26 cellular contexts compared by ENCODE assay signal in genomic region chr20:58251348-58251978, GRCh38. TPM values are rescaled to one million over a fixed set of nuclear protein-coding genes. Genes with fewer than 3 reads are reported as not detected.
DNase-seq lines count a peak whose midpoint lies in the region; TF ChIP-seq lines count a peak whose summit lies in the region.
"Had no signal": no experiment of that assay in that cellular context is flagged by ENCODE, and none has a peak within 500 bp of the region (broad histone marks: within the 10 kb centered on the region; RNA-seq: fewer than 3 reads in every experiment).

No MANE protein-coding gene starts in this region.

- DNase-seq in Calu3: no peak
- DNase-seq in NB4 (ENCODE audit: low read depth): peak; percentile 46
- DNase-seq in esophagus muscularis mucosa (ENCODE audit: extremely low spot score): peak; percentile 47
- DNase-seq in inferior parietal cortex (ENCODE audit: extremely low spot score): no peak
- no peak for DNase-seq in CD14-positive monocyte (ENCODE audit: low spot score)
- DNase-seq in activated naive CD4-positive, alpha-beta T cell treated with anti-CD3 and anti-CD28 coated beads, Interleukin-2, amount 50 U/mL, for 16 hours: no peak
- DNase-seq: aorta, dorsolateral prefrontal cortex, heart left ventricle, KG1, left lung, midbrain, NCI-H1694 treated with DMSO at 0.1 percent for 48 hours, NCI-H526 treated with DMSO at 0.1 percent for 48 hours, right cardiac atrium, stomach, tibial artery had no signal

- no peaks in the 10 kb centered on the region for H3K27me3 Mint-ChIP-seq in Calu3 (ENCODE audit: unreplicated experiment)
- peaks cover 0 to 1% (median 0%) of the 10 kb centered on the region in 3 donors for H3K27me3 Mint-ChIP-seq in CD14-positive monocyte (ENCODE audit: low read depth in 3 of 3)
- H3K27me3 Mint-ChIP-seq: activated naive CD8-positive, alpha-beta T cell; central memory CD8-positive, alpha-beta T cell had no signal

- H3K4me1 ChIP-seq in esophagus muscularis mucosa (no peaks in the 10 kb centered on the region), neutrophil (ENCODE audit: control insufficient read depth in 1 of 2, insufficient read depth in 1 of 2, low read depth in 1 of 2, low read length in 1 of 2) (peaks cover 2 to 5% of the 10 kb centered on the region in 2 experiments)
- H3K4me1 ChIP-seq: stomach, tibial artery had no signal

- CTCF ChIA-PET in Calu3 (lab: Charles Lee): no interaction called here

- H3K9me3 ChIP-seq in esophagus muscularis mucosa: no peaks in the 10 kb centered on the region
- H3K9me3 ChIP-seq in neutrophil: no peaks in the 10 kb centered on the region
- H3K9me3 ChIP-seq: left lung, stomach, tibial artery had no signal

- H3K27me3 ChIP-seq in esophagus muscularis mucosa (no peaks in the 10 kb centered on the region), neutrophil (no peaks in the 10 kb centered on the region)
- H3K27me3 ChIP-seq: dorsolateral prefrontal cortex, heart left ventricle, left lung, stomach, tibial artery had no signal

- TSS peak; percentile 14 for BruUV-seq in Calu3 (replicated peaks; lab: Mats Ljungman, UMichigan)

- H3K4me1 Mint-ChIP-seq in Calu3 (ENCODE audit: low read depth, unreplicated experiment): peaks cover 29% of the 10 kb centered on the region
- peaks cover 13% of the 10 kb centered on the region for H3K4me1 Mint-ChIP-seq in CD14-positive monocyte
- H3K4me1 Mint-ChIP-seq: central memory CD8-positive, alpha-beta T cell; nephron had no signal

- H3K27ac Mint-ChIP-seq in Calu3 (ENCODE audit: unreplicated experiment): peak overlapping the region; percentile 76
- peak overlapping the region in 3 of 7 donors; percentile 20 to 93 (median 67) for H3K27ac Mint-ChIP-seq in CD14-positive monocyte
- H3K27ac Mint-ChIP-seq: activated naive CD8-positive, alpha-beta T cell; GM23338; nephron; T-helper 2 cell treated with Interferon-gamma antibody and Interleukin-4, amounts not matched to agents 5 μg/mL and 100 μg/mL, for 36 hours had no signal

- no peak for TF ChIP-seq CTCF in Calu3 (IDR thresholded peaks at IDR 0.05; ENCODE audit: unreplicated experiment)
- no peak for TF ChIP-seq CTCF in NB4 (IDR thresholded peaks at IDR 0.05; ENCODE audit: low read depth, low read length)
- TF ChIP-seq CTCF in esophagus muscularis mucosa (IDR thresholded peaks at IDR 0.05): no peak
- TF ChIP-seq CTCF in neutrophil (IDR thresholded peaks at IDR 0.05): no peak
- no peak for TF ChIP-seq CTCF in CD14-positive monocyte (IDR thresholded peaks at IDR 0.05)

- H3K4me3 ChIP-seq in NB4 (ENCODE audit: low read depth, low read length) (no peak overlapping the region), esophagus muscularis mucosa (no peak overlapping the region), neutrophil (ENCODE audit: low read depth in 1 of 2, low read length in 1 of 2) (no peak overlapping the region)
- H3K4me3 ChIP-seq: dorsolateral prefrontal cortex, GM23338, heart left ventricle, left lung, SK-N-MC, stomach, tibial artery had no signal

- no peaks in the 10 kb centered on the region for H3K9me3 Mint-ChIP-seq in Calu3 (ENCODE audit: low read depth, unreplicated experiment)
- H3K9me3 Mint-ChIP-seq in CD14-positive monocyte: peaks cover 0 to 5% (median 2%) of the 10 kb centered on the region in 7 donors
- H3K9me3 Mint-ChIP-seq: central memory CD8-positive, alpha-beta T cell; GM23338 had no signal

- peaks cover 27% of the 10 kb centered on the region for H3K36me3 Mint-ChIP-seq in Calu3 (ENCODE audit: insufficient read depth, unreplicated experiment)
- H3K36me3 Mint-ChIP-seq in CD14-positive monocyte: peaks cover 48 to 54% of the 10 kb centered on the region in 2 donors

- peaks cover 11 to 41% (median 30%) of the 10 kb centered on the region in 4 donors for H3K36me3 ChIP-seq in esophagus muscularis mucosa
- peaks cover 45% of the 10 kb centered on the region for H3K36me3 ChIP-seq in neutrophil

- 87% methylated on average over 8 of the region's 8 CpGs for WGBS in esophagus muscularis mucosa

- no peak for TF ChIP-seq EP300 in esophagus muscularis mucosa (IDR thresholded peaks at IDR 0.05)

- H3K27ac ChIP-seq in esophagus muscularis mucosa (replicated peaks in 1 of 4) (no peak overlapping the region), neutrophil (peak overlapping the region; percentile 55)
- H3K27ac ChIP-seq: dorsolateral prefrontal cortex, heart left ventricle, SK-N-MC, stomach, tibial artery, VCaP had no signal

- no peak for TF ChIP-seq POLR2A in NB4 (IDR thresholded peaks at IDR 0.05; ENCODE audit: extremely low read depth, insufficient read length)
- no peak for TF ChIP-seq POLR2A in esophagus muscularis mucosa (IDR thresholded peaks at IDR 0.05; ENCODE audit: low read depth)

- H3K4me3 Mint-ChIP-seq in Calu3 (ENCODE audit: low read depth, unreplicated experiment) (no peak overlapping the region), CD14-positive monocyte (no peak overlapping the region)
- H3K4me3 Mint-ChIP-seq: activated naive CD8-positive, alpha-beta T cell; central memory CD8-positive, alpha-beta T cell; GM23338; nephron; T-helper 2 cell treated with Interferon-gamma antibody and Interleukin-4, amounts not matched to agents 5 μg/mL and 100 μg/mL, for 36 hours had no signal

- intact Hi-C loops in Calu3 (cut with micrococcal nuclease; ENCODE audit: unreplicated experiment): loop anchor here (10.0 kb wide), 1 partner anchor 183 kb away; no protein-coding TSS in a partner anchor
- intact Hi-C loops in esophagus muscularis mucosa (cut with DNase I): no loop called here
- intact Hi-C loops in CD14-positive monocyte (cut with micrococcal nuclease): no loop called here

RNA-seq across cellular contexts. Expression of gene ANKRD60, which starts 23.0 kb away (rescaled TPM):
- not detected in 2 replicates for total RNA-seq in Calu3 (2022)
- total RNA-seq in esophagus muscularis mucosa: not detected
- not detected for polyA plus RNA-seq in CD14-positive monocyte
- total RNA-seq: aorta, GM23338, heart left ventricle, left lung, right cardiac atrium, RPMI7951, stomach had no signal
- polyA plus RNA-seq: aorta, GM23338, heart left ventricle, right cardiac atrium, stomach had no signal

RNA-seq across cellular contexts. Expression of gene RAB22A, which starts 58.1 kb away (rescaled TPM):
- total RNA-seq in Calu3 (2022) (28.9 and 29.0 TPM in 2 replicates), esophagus muscularis mucosa (10 to 100 TPM; 17.9 to 24.0 (median 20.4) TPM)
- 10 to 100 TPM in 1 of 2 donors, 1 to 10 TPM in 1; 9.8 to 10.6 TPM for polyA plus RNA-seq in CD14-positive monocyte

Comparison
In these comparisons a context has a peak if more than half of its experiments do, and no peak if none do; other contexts are left out.
1. DNase-seq: peak in NB4 (single experiment) and esophagus muscularis mucosa (single experiment); none in Calu3 (single experiment), inferior parietal cortex (single experiment), CD14-positive monocyte (single experiment) and activated naive CD4-positive, alpha-beta T cell treated with anti-CD3 and anti-CD28 coated beads, Interleukin-2, amount 50 U/mL, for 16 hours (single experiment).